19 cellular contexts compared by ENCODE assay signal in the genomic region with DNA sequence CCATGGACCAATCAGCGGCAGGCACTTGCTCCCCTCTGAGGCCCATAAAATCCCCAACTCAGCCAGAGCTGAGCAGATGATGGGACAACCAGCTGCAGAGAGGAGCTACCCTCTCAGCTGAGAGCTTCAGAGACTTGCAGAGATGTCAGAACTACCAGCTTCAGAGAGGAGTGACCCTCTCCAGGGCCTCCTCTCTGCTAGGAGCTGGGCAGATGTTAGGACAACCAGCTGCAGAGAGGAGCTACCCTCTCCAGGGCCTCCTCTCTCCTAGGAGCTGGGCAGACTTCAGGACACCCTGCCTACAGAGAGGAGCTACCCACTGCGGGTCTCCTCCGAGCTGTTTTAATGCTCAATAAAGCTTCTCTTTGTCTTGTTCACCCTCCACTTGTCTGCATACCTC. TPM values are rescaled to one million over a fixed set of nuclear protein-coding genes. Genes with fewer than 3 reads are reported as not detected.
DNase-seq lines count a peak whose midpoint lies in the region; ATAC-seq, FAIRE-seq and TF ChIP-seq lines count a peak whose summit lies in the region.
"Had no signal": no experiment of that assay in that cellular context is flagged by ENCODE, and none has a peak within 500 bp of the region (broad histone marks: within the 10 kb centered on the region; RNA-seq: fewer than 3 reads in every experiment).

No MANE protein-coding gene starts in this region.

- TF ChIP-seq CTCF in HEK293 (tag by site-specific recombination; IDR thresholded peaks at IDR 0.05) (no peak), nephron (IDR thresholded peaks at IDR 0.05; ENCODE audit: unreplicated experiment in 3 of 3) (no peak), pancreas (IDR thresholded peaks at IDR 0.05) (no peak), smooth muscle cell (IDR thresholded peaks at IDR 0.05; ENCODE audit: borderline replicate concordance, insufficient read depth, poor library complexity, severe bottlenecking) (no peak)

- no peak overlapping the region for H3K9ac ChIP-seq in smooth muscle cell (ENCODE audit: low read depth)
- H3K9ac ChIP-seq: BLaER1 had no signal

- H4K20me1 ChIP-seq in smooth muscle cell (ENCODE audit: low read depth) = no peaks in the 10 kb centered on the region

- 93 to 94% methylated on average over 3 of the region's 3 CpGs for WGBS in pancreas, 2 donors
- 100% methylated on average over 3 of the region's 3 CpGs for WGBS in smooth muscle cell (ENCODE audit: low lambda C conversion rate)

- intact Hi-C loops in pancreas (cut with DNase I) = no loop called here

- peaks cover 4% of the 10 kb centered on the region for H3K9me3 Mint-ChIP-seq in nephron
- H3K9me3 Mint-ChIP-seq in CD8-positive, alpha-beta memory T cell = no peaks in the 10 kb centered on the region
- H3K9me3 Mint-ChIP-seq: CD4-positive, CD25-positive, alpha-beta regulatory T cell had no signal

- CTCF ChIA-PET in HEK293 (lab: Yijun Ruan, JAX) = interaction anchor here (0.6 kb wide), 1 partner anchor 8 kb away, joined by 3 read pairs; no protein-coding TSS in a partner anchor
- CTCF ChIA-PET in CD8-positive, alpha-beta memory T cell (lab: Charles Lee) = no interaction called here

- H3K4me3 Mint-ChIP-seq in nephron = peak overlapping the region in 2 of 3 experiments; percentile 29 to 68
- peak overlapping the region in 1 of 7 donors; percentile 31 for H3K4me3 Mint-ChIP-seq in CD8-positive, alpha-beta memory T cell
- H3K4me3 Mint-ChIP-seq: B cell had no signal

- H3K4me1 ChIP-seq in HEK293 (ENCODE audit: control insufficient read depth, insufficient read depth, low read length) (no peaks in the 10 kb centered on the region), pancreas (peaks cover 0 to 7% (median 7%) of the 10 kb centered on the region in 3 donors), smooth muscle cell (ENCODE audit: low read depth) (peaks cover 4% of the 10 kb centered on the region)
- H3K4me1 ChIP-seq in CD8-positive, alpha-beta memory T cell (ENCODE audit: insufficient read depth, low read length) = peaks cover 20% of the 10 kb centered on the region

- no peaks in the 10 kb centered on the region for H3K27me3 ChIP-seq in CD8-positive, alpha-beta memory T cell (ENCODE audit: insufficient read depth, low read length, poor library complexity, severe bottlenecking)
- H3K27me3 ChIP-seq in pancreas (no peaks in the 10 kb centered on the region), smooth muscle cell (ENCODE audit: low read depth) (no peaks in the 10 kb centered on the region)
- H3K27me3 ChIP-seq: BLaER1 had no signal

- H3K36me3 ChIP-seq in HEK293 (ENCODE audit: control insufficient read depth in 2 of 2, insufficient read depth in 1 of 2, low read length in 2 of 2) = no peaks in the 10 kb centered on the region
- H3K36me3 ChIP-seq in CD8-positive, alpha-beta memory T cell (ENCODE audit: insufficient read depth, low read length) = no peaks in the 10 kb centered on the region
- peaks cover 0 to 2% (median 0%) of the 10 kb centered on the region in 3 donors for H3K36me3 ChIP-seq in pancreas
- no peaks in the 10 kb centered on the region for H3K36me3 ChIP-seq in smooth muscle cell (ENCODE audit: low read depth)
- H3K36me3 ChIP-seq: HAP-1 had no signal

- H3K4me3 ChIP-seq in HEK293 (ENCODE audit: low read depth, low read length) (no peak overlapping the region), pancreas (no peak overlapping the region), smooth muscle cell (no peak overlapping the region)
- H3K4me3 ChIP-seq in CD8-positive, alpha-beta memory T cell (ENCODE audit: low read length) = no peak overlapping the region
- H3K4me3 ChIP-seq: BLaER1, HAP-1 had no signal

- POLR2A ChIA-PET in HEK293 (lab: Yijun Ruan, JAX) = no interaction called here
- POLR2A ChIA-PET in CD8-positive, alpha-beta memory T cell (lab: Charles Lee) = no interaction called here

- DNase-seq in OCI-M1 (lab: John Stamatoyannopoulos, UW) (peak; percentile 26), pancreas (no peak), smooth muscle cell (lab: John Stamatoyannopoulos, UW; ENCODE audit: unreplicated experiment) (no peak)
- no peak for DNase-seq in CD8-positive, alpha-beta memory T cell
- DNase-seq: Calu3; CD4-positive, CD25-positive, alpha-beta regulatory T cell; COR-L47; DMS153; DND-41; GOT3 had no signal

- H3K27ac Mint-ChIP-seq in nephron = no peak overlapping the region
- H3K27ac Mint-ChIP-seq in CD8-positive, alpha-beta memory T cell = no peak overlapping the region
- H3K27ac Mint-ChIP-seq: B cell; CD4-positive, CD25-positive, alpha-beta regulatory T cell had no signal

- FAIRE-seq in pancreas (lab: Jason Lieb, UNC) = no peak
- FAIRE-seq: G401.6, GM12892, H54 had no signal

- no peaks in the 10 kb centered on the region for H3K36me3 Mint-ChIP-seq in nephron (ENCODE audit: low read depth)
- peaks cover 0 to 6% (median 3%) of the 10 kb centered on the region in 3 donors for H3K36me3 Mint-ChIP-seq in CD8-positive, alpha-beta memory T cell
- H3K36me3 Mint-ChIP-seq: CD4-positive, CD25-positive, alpha-beta regulatory T cell had no signal

- peaks cover 16% of the 10 kb centered on the region for H3K4me1 Mint-ChIP-seq in nephron
- peaks cover 18 to 27% (median 21%) of the 10 kb centered on the region in 3 donors for H3K4me1 Mint-ChIP-seq in CD8-positive, alpha-beta memory T cell

- no peaks in the 10 kb centered on the region for H3F3A ChIP-seq in smooth muscle cell (ENCODE audit: low read depth)

- peaks cover 5% of the 10 kb centered on the region for H3K27me3 Mint-ChIP-seq in nephron (ENCODE audit: low read depth)
- H3K27me3 Mint-ChIP-seq in CD8-positive, alpha-beta memory T cell = peaks cover 0 to 7% of the 10 kb centered on the region in 2 donors

- H3K27ac ChIP-seq in HEK293 (ENCODE audit: extremely low read depth, low read depth, low read length) (no peak overlapping the region), pancreas (no peak overlapping the region), smooth muscle cell (ENCODE audit: low read depth) (no peak overlapping the region)
- no peak overlapping the region for H3K27ac ChIP-seq in CD8-positive, alpha-beta memory T cell (ENCODE audit: low read depth, low read length)
- H3K27ac ChIP-seq: BLaER1, C4-2B had no signal

- H3K4me2 ChIP-seq in smooth muscle cell = no peak overlapping the region
- H3K4me2 ChIP-seq: BLaER1 had no signal

- peaks cover 13% of the 10 kb centered on the region for H3K79me2 ChIP-seq in smooth muscle cell (ENCODE audit: low read depth)

- H3K9me3 ChIP-seq in HEK293 (ENCODE audit: control insufficient read depth, insufficient read depth, low read depth, low read length) (no peaks in the 10 kb centered on the region), pancreas (no peaks in the 10 kb centered on the region), smooth muscle cell (replicated peaks; ENCODE audit: low read depth) (no peaks in the 10 kb centered on the region)
- no peaks in the 10 kb centered on the region for H3K9me3 ChIP-seq in CD8-positive, alpha-beta memory T cell (ENCODE audit: low read length)

- H2AFZ ChIP-seq in smooth muscle cell (ENCODE audit: low read depth) = no peak overlapping the region

- no peak for ATAC-seq in pancreas

TF ChIP-seq in HEK293, 187 proteins besides CTCF, POLR2A, EP300 and RAD21:
- TF ChIP-seq SETDB1 (IDR thresholded peaks at IDR 0.05; ENCODE audit: insufficient read length, low read length) (peak; percentile 67), ZNF140 (tag by site-specific recombination; IDR thresholded peaks at IDR 0.05) (no peak), ZNF335 (tag by site-specific recombination; conservative IDR thresholded peaks at IDR 0.05) (no peak), ZBTB7A (tag by site-specific recombination; IDR thresholded peaks at IDR 0.05; ENCODE audit: low read depth) (no peak)
TF ChIP-seq in HEK293: peak in this region for 1.

RNA-seq across cellular contexts. Expression of a gene that starts 3.0 kb away (rescaled TPM):
- total RNA-seq in CD8-positive, alpha-beta memory T cell = 10 to 100 TPM; 33.5 to 35.0 TPM
- 12.8 TPM for polyA plus RNA-seq in CD8-positive, alpha-beta memory T cell
- total RNA-seq in pancreas = 10 to 100 TPM; 11.2 to 19.5 (median 14.5) TPM
- polyA plus RNA-seq in pancreas = 10 to 100 TPM; 14.5 to 18.2 TPM
- 8.7 and 17.9 TPM in 2 replicates for total RNA-seq in smooth muscle cell
- 7.6 and 8.7 TPM in 2 replicates for polyA plus RNA-seq in smooth muscle cell

RNA-seq across cellular contexts. Expression of a gene that starts 58.9 kb away (rescaled TPM):
- 10 to 100 TPM; 68.6 to 69.3 TPM for total RNA-seq in CD8-positive, alpha-beta memory T cell
- polyA plus RNA-seq in CD8-positive, alpha-beta memory T cell = 5.4 TPM
- total RNA-seq in pancreas (10 to 100 TPM in 3 of 6 donors, 1 to 10 TPM in 3; 6.0 to 17.0 (median 10.8) TPM), smooth muscle cell (36.4 and 53.6 TPM in 2 replicates)
- polyA plus RNA-seq in pancreas (10 to 100 TPM in 1 of 2 donors, 1 to 10 TPM in 1; 6.2 to 24.4 TPM), smooth muscle cell (43.3 and 60.7 TPM in 2 replicates)
